17 cellular contexts compared by ENCODE assay signal in genomic region chr16:88527937-88528743, GRCh38. TPM values are rescaled to one million over a fixed set of nuclear protein-coding genes. Genes with fewer than 3 reads are reported as not detected.
DNase-seq lines count a peak whose midpoint lies in the region; ATAC-seq, FAIRE-seq and TF ChIP-seq lines count a peak whose summit lies in the region.
"Had no signal": no experiment of that assay in that cellular context is flagged by ENCODE, and none has a peak within 500 bp of the region (broad histone marks: within the 10 kb centered on the region; RNA-seq: fewer than 3 reads in every experiment).

No MANE protein-coding gene starts in this region.

- TF ChIP-seq RAD21 in HepG2 (CRISPR knock-in tag; IDR thresholded peaks at IDR 0.05): no peak

- 91% methylated on average over 17 of the region's 30 CpGs for WGBS in HepG2 (ENCODE audit: low lambda C conversion rate)
- WGBS in stomach, 5 donors: 66 to 78% (median 70%) methylated on average over 27 to 30 of the region's 30 CpGs

- TF ChIP-seq POLR2A in HepG2 (IDR thresholded peaks at IDR 0.05; ENCODE audit: insufficient read depth in 1 of 2, low read depth in 2 of 2, low read length in 2 of 2) (no peak), stomach (IDR thresholded peaks at IDR 0.05) (no peak)

- H2AFZ ChIP-seq in HepG2 (ENCODE audit: low read length): no peak overlapping the region

- H3K79me2 ChIP-seq in HepG2 (ENCODE audit: insufficient read depth, low read length): no peaks in the 10 kb centered on the region

- no peak for DNase-seq in activated CD4-positive, alpha-beta T cell treated with anti-CD3 and anti-CD28 coated beads, Interleukin-2, amount 10 ng/mL, durations not matched to agents 24 days and 14 days
- no peak for DNase-seq in activated CD4-positive, alpha-beta T cell treated with anti-CD3 and anti-CD28 coated beads for 4 hours
- DNase-seq in NT2/D1 (ENCODE audit: low read depth, low spot score): no peak
- DNase-seq in HepG2 (ENCODE audit: low spot score): no peak
- no peak for DNase-seq in stomach
- DNase-seq in middle frontal gyrus (ENCODE audit: extremely low spot score, low spot score): no peak
- DNase-seq in omental fat pad (ENCODE audit: low spot score): no peak
- DNase-seq: GF-D8, NCI-H1436 treated with DMSO at 0.1 percent for 48 hours, NCI-H774 had no signal

- FAIRE-seq in HepG2 (lab: Jason Lieb, UNC): no peak
- FAIRE-seq: H1 had no signal

- POLR2A ChIA-PET in HepG2 (lab: Yijun Ruan, JAX): no interaction called here

- no peaks in the 10 kb centered on the region for H3K9me3 Mint-ChIP-seq in activated CD4-positive, alpha-beta T cell treated with anti-CD3 and anti-CD28 coated beads, Interleukin-2, amount 10 ng/mL, durations not matched to agents 24 days and 14 days

- H3K27ac ChIP-seq in HepG2 (ENCODE audit: extremely low read length, insufficient read depth, low read length) (no peak overlapping the region), stomach (peak overlapping the region in 3 of 5 donors; percentile 67 to 77 (median 74))
- H3K27ac ChIP-seq: 22Rv1, C4-2B, KMS-11, Peyer's patch, SJCRH30 had no signal

- H3K36me3 ChIP-seq in NT2/D1 (ENCODE audit: insufficient read depth, insufficient read length, low read length) (peaks cover 39% of the 10 kb centered on the region), HepG2 (replicated peaks in 1 of 2; ENCODE audit: control insufficient read depth in 1 of 2, insufficient read depth in 2 of 2, low read length in 2 of 2) (peaks cover 26 to 29% of the 10 kb centered on the region in 2 experiments; a peak in 4 of 5 replicates), stomach (peaks cover 0 to 52% (median 47%) of the 10 kb centered on the region in 4 donors)
- H3K36me3 ChIP-seq: Peyer's patch, SJCRH30 had no signal

- H3K4me1 Mint-ChIP-seq in activated CD4-positive, alpha-beta T cell treated with anti-CD3 and anti-CD28 coated beads, Interleukin-2, amount 10 ng/mL, durations not matched to agents 24 days and 14 days: no peaks in the 10 kb centered on the region

- H3K4me3 ChIP-seq in NT2/D1 (ENCODE audit: insufficient read length, low read depth) (no peak overlapping the region), HepG2 (replicated peaks in 1 of 3; ENCODE audit: insufficient read depth in 1 of 3, low read depth in 2 of 3, low read length in 3 of 3) (no peak overlapping the region), stomach (no peak overlapping the region)
- H3K4me3 ChIP-seq: Peyer's patch, SJCRH30 had no signal

- peak overlapping the region; percentile 45 for H3K27ac Mint-ChIP-seq in activated CD4-positive, alpha-beta T cell treated with anti-CD3 and anti-CD28 coated beads, Interleukin-2, amount 10 ng/mL, durations not matched to agents 24 days and 14 days

- no TSS peak for BruUV-seq in HepG2 (replicated peaks; lab: Mats Ljungman, UMichigan)

- peaks cover 31% of the 10 kb centered on the region for H3K4me1 ChIP-seq in NT2/D1 (ENCODE audit: insufficient read depth, insufficient read length)
- peaks cover 31% of the 10 kb centered on the region for H3K4me1 ChIP-seq in HepG2 (ENCODE audit: insufficient read depth, low read length)
- H3K4me1 ChIP-seq in stomach: peaks cover 44 to 74% (median 64%) of the 10 kb centered on the region in 4 donors

- TF ChIP-seq CTCF in HepG2 (CRISPR knock-in tag; IDR thresholded peaks at IDR 0.05): no peak
- no peak for TF ChIP-seq CTCF in stomach (IDR thresholded peaks at IDR 0.05)
- TF ChIP-seq CTCF in omental fat pad (IDR thresholded peaks at IDR 0.05): no peak

- H3K27me3 Mint-ChIP-seq in activated CD4-positive, alpha-beta T cell treated with anti-CD3 and anti-CD28 coated beads, Interleukin-2, amount 10 ng/mL, durations not matched to agents 24 days and 14 days: no peaks in the 10 kb centered on the region

- H3K9ac ChIP-seq in NT2/D1 (ENCODE audit: insufficient read length, low read depth) (peak overlapping the region; percentile 65), HepG2 (ENCODE audit: insufficient read depth, low read depth, low read length) (no peak overlapping the region)
- H3K9ac ChIP-seq: KMS-11 had no signal

- H3K9me3 ChIP-seq in NT2/D1 (ENCODE audit: insufficient read depth, low read length) (no peaks in the 10 kb centered on the region), HepG2 (ENCODE audit: low read length) (no peaks in the 10 kb centered on the region), stomach (no peaks in the 10 kb centered on the region)
- H3K9me3 ChIP-seq: Peyer's patch, SJCRH30 had no signal

- H3K4me2 ChIP-seq in HepG2 (ENCODE audit: low read depth, low read length): no peak overlapping the region
- H3K4me2 ChIP-seq: KMS-11 had no signal

- H3K4me3 Mint-ChIP-seq in activated CD4-positive, alpha-beta T cell treated with anti-CD3 and anti-CD28 coated beads, Interleukin-2, amount 10 ng/mL, durations not matched to agents 24 days and 14 days: no peak overlapping the region

- no peak for TF ChIP-seq EP300 in HepG2 (IDR thresholded peaks at IDR 0.05; ENCODE audit: low read depth in 2 of 2, low read length in 2 of 2)
- TF ChIP-seq EP300 in HepG2 (CRISPR knock-in tag; IDR thresholded peaks at IDR 0.05; ENCODE audit: borderline replicate concordance): no peak
- no peak for TF ChIP-seq EP300 in stomach (IDR thresholded peaks at IDR 0.05)

- no peak for ATAC-seq in HepG2
- no peak for ATAC-seq in omental fat pad (ENCODE audit: low FRiP score)
- no peak for ATAC-seq in HG02571 (IDR thresholded peaks at IDR 0.05; ENCODE audit: unreplicated experiment)

- in situ Hi-C loops in HepG2 (cut with HindIII; ENCODE audit: extremely low pct_ligation_motif_present, low pct_unique_long_range_greater_than_20kb): no loop called here

- H4K20me1 ChIP-seq in HepG2 (ENCODE audit: insufficient read depth, low read length): no peaks in the 10 kb centered on the region; the same call in 1 of the 2 replicates

- H3K27me3 ChIP-seq in NT2/D1 (ENCODE audit: insufficient read depth, insufficient read length) (no peaks in the 10 kb centered on the region), HepG2 (ENCODE audit: control insufficient read depth in 1 of 2, insufficient read depth in 2 of 2, low read length in 2 of 2) (no peaks in the 10 kb centered on the region), stomach (peaks cover 0 to 35% (median 3%) of the 10 kb centered on the region in 3 donors)
- H3K27me3 ChIP-seq: Peyer's patch, SJCRH30 had no signal

- CTCF ChIA-PET in HepG2 (lab: Yijun Ruan, JAX; ENCODE audit: low intra/inter-chr PET ratio, low total read pairs): interaction anchor here (0.5 to 4.3 kb wide), 6 partner anchors 34 to 91 kb away, joined by 3 to 88 read pairs (median 4); no protein-coding TSS in a partner anchor

- intact Hi-C loops in activated CD4-positive, alpha-beta T cell treated with anti-CD3 and anti-CD28 coated beads, Interleukin-2, amount 10 ng/mL, durations not matched to agents 24 days and 14 days (cut with micrococcal nuclease): loop anchor here (1.0 kb wide), 1 partner anchor 85 kb away; no protein-coding TSS in a partner anchor
- intact Hi-C loops in HepG2 (cut with micrococcal nuclease; ENCODE audit: unreplicated experiment) (loop anchor here (1.0 to 2.0 kb wide), 2 partner anchors 40 to 85 kb away; no protein-coding TSS in a partner anchor), stomach (cut with DNase I; ENCODE audit: low total_unique reads) (loop anchor here (10.0 kb wide), 1 partner anchor 83 kb away; no protein-coding TSS in a partner anchor)

- no peaks in the 10 kb centered on the region for H3K36me3 Mint-ChIP-seq in activated CD4-positive, alpha-beta T cell treated with anti-CD3 and anti-CD28 coated beads, Interleukin-2, amount 10 ng/mL, durations not matched to agents 24 days and 14 days (ENCODE audit: low read depth)

TF ChIP-seq in HepG2, 621 proteins besides CTCF, POLR2A, EP300 and RAD21 (continues in another document):
- TF ChIP-seq POLR2G (IDR thresholded peaks at IDR 0.05; ENCODE audit: low read depth, low read length) (0 out of 2 replicates have a peak, but pooled peaks have one; percentile 11), HNRNPLL (IDR thresholded peaks at IDR 0.05; ENCODE audit: low read depth, low read length, poor library complexity, severe bottlenecking) (peak; percentile 5), ZNF557 (CRISPR knock-in tag; IDR thresholded peaks at IDR 0.05) (no peak)

RNA-seq across cellular contexts. Expression of gene ZC3H18, which starts 42.1 kb away (rescaled TPM):
- total RNA-seq in activated CD4-positive, alpha-beta T cell treated with anti-CD3 and anti-CD28 coated beads, Interleukin-2, amount 10 ng/mL, durations not matched to agents 24 days and 14 days: 106 and 118 TPM in 2 replicates
- 19.7 and 27.4 TPM in 2 replicates for total RNA-seq in HepG2 (2016; rRNA removed; fragmentation: Illumina TruSeq; extraction: Trizol)
- 19.4 and 24.7 TPM in 2 replicates for total RNA-seq in HepG2 (2016; cell fraction: cytosol; rRNA removed; fragmentation: Illumina TruSeq; extraction: Trizol; ENCODE audit: low read depth)
- total RNA-seq in HepG2 (2016; cell fraction: insoluble cytoplasmic fraction; rRNA removed; fragmentation: Illumina TruSeq; extraction: Trizol): 14.3 and 27.1 TPM in 2 replicates
- 13.2 and 13.7 TPM in 2 replicates for total RNA-seq in HepG2 (2016; cell fraction: membrane; rRNA removed; fragmentation: Illumina TruSeq; extraction: Trizol)
- 23.0 and 25.0 TPM in 2 replicates for total RNA-seq in HepG2 (2016; cell fraction: nucleus; rRNA removed; fragmentation: Illumina TruSeq; extraction: Trizol)
- 11.2 and 12.7 TPM in 2 replicates for polyA plus RNA-seq in HepG2 (2011; rRNA removed)
- 5.1 and 6.6 TPM in 2 replicates for polyA plus RNA-seq in HepG2 (2011; cell fraction: cytosol; rRNA removed)
- polyA plus RNA-seq in HepG2 (2011; cell fraction: nucleus; rRNA removed): 52.8 and 62.1 TPM in 2 replicates
- polyA plus RNA-seq in HepG2 (2012): 25.6 and 26.4 TPM in 2 replicates
- polyA plus RNA-seq in HepG2 (2016; cell fraction: cytosol; fragmentation: Illumina TruSeq; extraction: Trizol; ENCODE audit: low read depth): 2.5 and 2.8 TPM in 2 replicates
- 25.5 and 39.1 TPM in 2 replicates for polyA plus RNA-seq in HepG2 (2016; cell fraction: insoluble cytoplasmic fraction; fragmentation: Illumina TruSeq; extraction: Trizol; ENCODE audit: low read depth)
- 6.0 and 7.1 TPM in 2 replicates for polyA plus RNA-seq in HepG2 (2016; cell fraction: membrane; fragmentation: Illumina TruSeq; extraction: Trizol; ENCODE audit: low read depth)
- 81.5 and 103 TPM in 2 replicates for polyA plus RNA-seq in HepG2 (2016; cell fraction: nucleus; fragmentation: Illumina TruSeq; extraction: Trizol; ENCODE audit: insufficient read depth, low read depth)
- polyA minus RNA-seq in HepG2 (2011; rRNA and poly(A)+ RNA removed; ENCODE audit: low replicate concordance): 8.7 and 11.6 TPM in 2 replicates
- 9.7 and 11.0 TPM in 2 replicates for polyA minus RNA-seq in HepG2 (2011; cell fraction: cytosol; rRNA and poly(A)+ RNA removed)
- 21.3 and 25.5 TPM in 2 replicates for polyA minus RNA-seq in HepG2 (2011; cell fraction: nucleus; rRNA and poly(A)+ RNA removed)
- total RNA-seq in stomach: 100 to 1,000 TPM in 1 of 5 donors, 10 to 100 TPM in 4; 15.5 to 312 (median 23.9) TPM
- 10 to 100 TPM; 16.1 to 20.2 (median 16.7) TPM for polyA plus RNA-seq in stomach
- 10 to 100 TPM; 10.6 to 25.6 (median 17.8) TPM for total RNA-seq in omental fat pad
